In genomic region chr1:53294557-53294956, GRCh38 we compare ENCODE assay signal across 11 cellular contexts. TPM values are rescaled to one million over a fixed set of nuclear protein-coding genes. Genes with fewer than 3 reads are reported as not detected.
DNase-seq lines count a peak whose midpoint lies in the region; FAIRE-seq and TF ChIP-seq lines count a peak whose summit lies in the region.
"Had no signal": no experiment of that assay in that cellular context is flagged by ENCODE, and none has a peak within 500 bp of the region (broad histone marks: within the 10 kb centered on the region; RNA-seq: fewer than 3 reads in every experiment).

No MANE protein-coding gene starts in this region.

- H3K9me3 ChIP-seq in suprapubic skin (no peaks in the 10 kb centered on the region), sigmoid colon (no peaks in the 10 kb centered on the region)

- peaks cover 2% of the 10 kb centered on the region for H3K36me3 ChIP-seq in bronchial epithelial cell (ENCODE audit: control insufficient read depth, insufficient read depth, low read length)
- no peaks in the 10 kb centered on the region for H3K36me3 ChIP-seq in suprapubic skin
- no peaks in the 10 kb centered on the region for H3K36me3 ChIP-seq in sigmoid colon

- TF ChIP-seq EP300 in suprapubic skin (IDR thresholded peaks at IDR 0.05) = no peak
- no peak for TF ChIP-seq EP300 in sigmoid colon (IDR thresholded peaks at IDR 0.05)

- H3K27ac ChIP-seq in suprapubic skin = no peak overlapping the region
- H3K27ac ChIP-seq in sigmoid colon = no peak overlapping the region

- H3K36me3 Mint-ChIP-seq in T-helper 1 cell treated with Interleukin-12 subunit alpha and Interleukin-12 subunit beta and Interleukin-4 antibody, amounts not matched to agents 30 μg/mL and 1 μg/mL, for 36 hours (ENCODE audit: low read depth) = peaks cover 4% of the 10 kb centered on the region

- H3K27me3 ChIP-seq in bronchial epithelial cell (ENCODE audit: control insufficient read depth, insufficient read depth, low read length) = no peaks in the 10 kb centered on the region
- no peaks in the 10 kb centered on the region for H3K27me3 ChIP-seq in suprapubic skin
- no peaks in the 10 kb centered on the region for H3K27me3 ChIP-seq in sigmoid colon

- peaks cover 14% of the 10 kb centered on the region for H3K4me1 ChIP-seq in suprapubic skin
- peaks cover 0 to 8% (median 0%) of the 10 kb centered on the region in 4 donors for H3K4me1 ChIP-seq in sigmoid colon

- TF ChIP-seq CTCF in bronchial epithelial cell (IDR thresholded peaks at IDR 0.05; ENCODE audit: insufficient read depth, low read length, severe bottlenecking) (no peak), suprapubic skin (IDR thresholded peaks at IDR 0.05) (no peak), sigmoid colon (IDR thresholded peaks at IDR 0.05) (no peak)

- no peak overlapping the region for H3K4me3 ChIP-seq in bronchial epithelial cell (ENCODE audit: low read depth, low read length)
- H3K4me3 ChIP-seq in suprapubic skin = no peak overlapping the region
- H3K4me3 ChIP-seq in sigmoid colon = no peak overlapping the region

- DNase-seq in EH (ENCODE audit: low read depth) (peak; percentile 66), bronchial epithelial cell (ENCODE audit: low read depth) (peak; percentile 88), NCI-H345 (lab: John Stamatoyannopoulos, UW) (no peak), suprapubic skin (ENCODE audit: low spot score in 2 of 2) (no peak), H4 (ENCODE audit: low spot score) (no peak), sigmoid colon (no peak)
- peak; percentile 46 to 49 (median 49) for DNase-seq in stimulated activated CD4-positive, alpha-beta T cell treated with anti-CD3 and anti-CD28 coated beads, Interleukin-12 subunit alpha, Interleukin-12 subunit beta, amount 100 ng/mL, for 48 hours (ENCODE audit: low read depth in 2 of 3, low spot score in 1 of 3)
- DNase-seq: cortex of kidney, NCI-H1105 treated with DMSO at 0.1 percent for 48 hours, right cardiac atrium had no signal

- H3K27ac Mint-ChIP-seq in T-helper 1 cell treated with Interleukin-12 subunit alpha and Interleukin-12 subunit beta and Interleukin-4 antibody, amounts not matched to agents 30 μg/mL and 1 μg/mL, for 36 hours = peak overlapping the region; percentile 91

- TF ChIP-seq POLR2A in suprapubic skin (IDR thresholded peaks at IDR 0.05) = no peak
- TF ChIP-seq POLR2A in sigmoid colon (IDR thresholded peaks at IDR 0.05) = no peak

- H3K9me3 Mint-ChIP-seq in T-helper 1 cell treated with Interleukin-12 subunit alpha and Interleukin-12 subunit beta and Interleukin-4 antibody, amounts not matched to agents 30 μg/mL and 1 μg/mL, for 36 hours = no peaks in the 10 kb centered on the region

- WGBS in suprapubic skin = 79% methylated on average over 7 of the region's 8 CpGs
- 73 to 88% methylated on average over 8 of the region's 8 CpGs for WGBS in sigmoid colon, 2 donors

- peak; percentile 62 for FAIRE-seq in bronchial epithelial cell (lab: Jason Lieb, UNC)

- H3K4me1 Mint-ChIP-seq in T-helper 1 cell treated with Interleukin-12 subunit alpha and Interleukin-12 subunit beta and Interleukin-4 antibody, amounts not matched to agents 30 μg/mL and 1 μg/mL, for 36 hours (ENCODE audit: low read depth) = peaks cover 46% of the 10 kb centered on the region

- no peaks in the 10 kb centered on the region for H3K27me3 Mint-ChIP-seq in T-helper 1 cell treated with Interleukin-12 subunit alpha and Interleukin-12 subunit beta and Interleukin-4 antibody, amounts not matched to agents 30 μg/mL and 1 μg/mL, for 36 hours (ENCODE audit: low read depth)

- H3K4me3 Mint-ChIP-seq in T-helper 1 cell treated with Interleukin-12 subunit alpha and Interleukin-12 subunit beta and Interleukin-4 antibody, amounts not matched to agents 30 μg/mL and 1 μg/mL, for 36 hours = peak overlapping the region; percentile 59

- intact Hi-C loops in sigmoid colon (cut with DNase I) = no loop called here

RNA-seq across cellular contexts. Expression of gene LRP8, which starts 33.3 kb away (rescaled TPM):
- total RNA-seq in bronchial epithelial cell (6.7 and 8.4 TPM in 2 replicates), suprapubic skin (10 to 100 TPM in 1 of 4 donors, 1 to 10 TPM in 3; 2.8 to 11.8 (median 4.1) TPM), sigmoid colon (1 to 10 TPM; 1.1 to 1.7 (median 1.2) TPM)
- 53.0 and 61.1 TPM in 2 replicates for total RNA-seq in H4 (2014; rRNA removed; shearing (Covaris generic))
- polyA plus RNA-seq in sigmoid colon = 1 to 10 TPM in 2 of 3 donors, under 1 TPM in 1; 0.69 to 7.8 (median 3.0) TPM

RNA-seq across cellular contexts. Expression of gene MAGOH, which starts 56.2 kb away (rescaled TPM):
- total RNA-seq in bronchial epithelial cell (33.7 and 53.1 TPM in 2 replicates), suprapubic skin (10 to 100 TPM; 31.8 to 52.3 (median 38.5) TPM), sigmoid colon (10 to 100 TPM; 12.2 to 46.4 (median 28.7) TPM)
- 51.0 and 80.6 TPM in 2 replicates for total RNA-seq in H4 (2014; rRNA removed; shearing (Covaris generic))
- 10 to 100 TPM; 73.9 to 98.4 (median 95.0) TPM for polyA plus RNA-seq in sigmoid colon

Comparison
In these comparisons a context has a peak if more than half of its experiments do, and no peak if none do; other contexts are left out.
1. DNase-seq: peak in EH (single experiment), bronchial epithelial cell (single experiment) and stimulated activated CD4-positive, alpha-beta T cell treated with anti-CD3 and anti-CD28 coated beads, Interleukin-12 subunit alpha, Interleukin-12 subunit beta, amount 100 ng/mL, for 48 hours (3 of 3); none in NCI-H345 (single experiment), suprapubic skin (0 of 2), H4 (single experiment) and sigmoid colon (single experiment).